In the genomic region with DNA sequence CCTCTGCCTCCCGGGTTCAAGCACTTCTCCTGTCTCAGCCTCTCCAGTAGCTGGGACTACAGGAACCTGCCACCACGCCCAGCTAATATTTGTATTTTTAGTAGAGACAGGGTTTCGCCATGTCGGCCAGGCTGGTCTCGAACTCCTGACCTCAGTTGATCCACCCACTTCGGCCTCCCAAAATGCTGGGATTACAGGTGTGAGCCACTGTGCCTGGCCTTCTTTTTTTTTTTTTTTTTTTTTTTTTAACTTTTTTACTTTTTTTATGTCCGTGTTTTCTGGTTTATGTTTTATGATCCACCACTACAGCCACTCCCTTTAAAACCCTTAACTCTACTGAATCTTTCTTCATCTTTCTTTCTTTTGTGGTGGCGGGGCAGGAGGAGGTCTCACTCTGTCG, we compare ENCODE assay signal across 7 cellular contexts. TPM values are rescaled to one million over a fixed set of nuclear protein-coding genes. Genes with fewer than 3 reads are reported as not detected.
DNase-seq lines count a peak whose midpoint lies in the region; ATAC-seq and TF ChIP-seq lines count a peak whose summit lies in the region.
"Not testable (repeated sequence)": the region's sequence is repeated elsewhere in the genome, so short reads cannot be mapped to it uniquely, and the experiment has no call there.

No MANE protein-coding gene starts in this region.

- DNase-seq in CD8-positive, alpha-beta memory T cell; PC-3; activated CD4-positive, alpha-beta T cell treated with anti-CD3 and anti-CD28 coated beads, Interleukin-2, amount 10 ng/mL, durations not matched to agents 7 days and 5 days; effector memory CD8-positive, alpha-beta T cell; naive B cell; progenitor cell of endocrine pancreas (ENCODE audit: low spot score, unreplicated experiment): not testable (repeated sequence)

- peaks cover 17% of the 10 kb centered on the region for H3K4me1 ChIP-seq in CD8-positive, alpha-beta memory T cell (ENCODE audit: insufficient read depth, low read length)
- peaks cover 33% of the 10 kb centered on the region for H3K4me1 ChIP-seq in PC-3 (ENCODE audit: insufficient read depth, low read length)

- H3K27ac Mint-ChIP-seq in CD8-positive, alpha-beta memory T cell, result peak overlapping the region in 7 of 8 donors; percentile 25 to 87 (median 56)
- peak overlapping the region; percentile 58 for H3K27ac Mint-ChIP-seq in activated CD4-positive, alpha-beta T cell treated with anti-CD3 and anti-CD28 coated beads, Interleukin-2, amount 10 ng/mL, durations not matched to agents 7 days and 5 days
- H3K27ac Mint-ChIP-seq in activated naive CD4-positive, alpha-beta T cell treated with anti-CD3 and anti-CD28 coated beads, Interleukin-2, amount 50 U/mL, for 24 hours, result peak overlapping the region; percentile 76
- H3K27ac Mint-ChIP-seq in effector memory CD8-positive, alpha-beta T cell; progenitor cell of endocrine pancreas: not testable (repeated sequence)
- peak overlapping the region in 3 of 6 donors; percentile 60 to 88 (median 88) for H3K27ac Mint-ChIP-seq in naive B cell

- H3K4me3 Mint-ChIP-seq in CD8-positive, alpha-beta memory T cell, result peak overlapping the region in 6 of 7 donors; percentile 43 to 98 (median 70)
- peak overlapping the region; percentile 47 for H3K4me3 Mint-ChIP-seq in activated CD4-positive, alpha-beta T cell treated with anti-CD3 and anti-CD28 coated beads, Interleukin-2, amount 10 ng/mL, durations not matched to agents 7 days and 5 days
- H3K4me3 Mint-ChIP-seq in activated naive CD4-positive, alpha-beta T cell treated with anti-CD3 and anti-CD28 coated beads, Interleukin-2, amount 50 U/mL, for 24 hours, result peak overlapping the region; percentile 88
- H3K4me3 Mint-ChIP-seq in effector memory CD8-positive, alpha-beta T cell, result peak overlapping the region; percentile 59 to 89
- H3K4me3 Mint-ChIP-seq in naive B cell (peak overlapping the region; percentile 42 to 91 (median 72)), progenitor cell of endocrine pancreas (ENCODE audit: low read depth) (peak overlapping the region; percentile 69)

- H3K36me3 ChIP-seq in CD8-positive, alpha-beta memory T cell (ENCODE audit: insufficient read depth, low read length); PC-3 (ENCODE audit: low read depth, low read length): not testable (repeated sequence)

- CTCF ChIA-PET in CD8-positive, alpha-beta memory T cell (lab: Charles Lee); PC-3 (lab: Charles Lee); activated CD4-positive, alpha-beta T cell treated with anti-CD3 and anti-CD28 coated beads, Interleukin-2, amount 10 ng/mL, durations not matched to agents 7 days and 5 days (lab: Charles Lee): not testable (repeated sequence)

- H4K20me1 ChIP-seq in PC-3 (ENCODE audit: low read length), result not testable (repeated sequence)

- not testable (repeated sequence) for H3K9me3 ChIP-seq in CD8-positive, alpha-beta memory T cell (ENCODE audit: low read length); PC-3 (ENCODE audit: low read length)

- H2AFZ ChIP-seq in PC-3 (ENCODE audit: low read length), result not testable (repeated sequence)

- not testable (repeated sequence) for H3K9me2 ChIP-seq in PC-3 (replicated peaks; ENCODE audit: low read length)

- peaks cover 9 to 46% (median 14%) of the 10 kb centered on the region in 3 donors for H3K36me3 Mint-ChIP-seq in CD8-positive, alpha-beta memory T cell
- H3K36me3 Mint-ChIP-seq in activated CD4-positive, alpha-beta T cell treated with anti-CD3 and anti-CD28 coated beads, Interleukin-2, amount 10 ng/mL, durations not matched to agents 7 days and 5 days (ENCODE audit: low read depth), result peaks cover 36% of the 10 kb centered on the region
- H3K36me3 Mint-ChIP-seq in activated naive CD4-positive, alpha-beta T cell treated with anti-CD3 and anti-CD28 coated beads, Interleukin-2, amount 50 U/mL, for 24 hours, result peaks cover 17% of the 10 kb centered on the region
- H3K36me3 Mint-ChIP-seq in effector memory CD8-positive, alpha-beta T cell (ENCODE audit: insufficient read depth), result peaks cover 25% of the 10 kb centered on the region
- H3K36me3 Mint-ChIP-seq in naive B cell, result peaks cover 10 to 16% of the 10 kb centered on the region in 2 donors
- H3K36me3 Mint-ChIP-seq in progenitor cell of endocrine pancreas (ENCODE audit: insufficient read depth), result peaks cover 19% of the 10 kb centered on the region

- POLR2A ChIA-PET in CD8-positive, alpha-beta memory T cell (lab: Charles Lee); PC-3 (lab: Charles Lee; ENCODE audit: unreplicated experiment): not testable (repeated sequence)
- POLR2A ChIA-PET in activated CD4-positive, alpha-beta T cell treated with anti-CD3 and anti-CD28 coated beads, Interleukin-2, amount 10 ng/mL, durations not matched to agents 7 days and 5 days (lab: Charles Lee), result interaction anchor here (0.5 kb wide), 1 partner anchor 78 kb away, joined by 6 read pairs; no protein-coding TSS in a partner anchor

- BruUV-seq in PC-3 (replicated peaks; lab: Mats Ljungman, UMichigan), result not testable (repeated sequence)

- H3K4me2 ChIP-seq in PC-3 (ENCODE audit: low read length), result peak overlapping the region; percentile 71; the same call in 1 of the 2 replicates

- H3K79me2 ChIP-seq in PC-3 (ENCODE audit: low read length), result peaks cover 52% of the 10 kb centered on the region

- not testable (repeated sequence) for H3K27me3 Mint-ChIP-seq in CD8-positive, alpha-beta memory T cell; activated CD4-positive, alpha-beta T cell treated with anti-CD3 and anti-CD28 coated beads, Interleukin-2, amount 10 ng/mL, durations not matched to agents 7 days and 5 days; activated naive CD4-positive, alpha-beta T cell treated with anti-CD3 and anti-CD28 coated beads, Interleukin-2, amount 50 U/mL, for 24 hours; effector memory CD8-positive, alpha-beta T cell; naive B cell; progenitor cell of endocrine pancreas

- H3K4me3 ChIP-seq in CD8-positive, alpha-beta memory T cell (ENCODE audit: low read length); PC-3 (ENCODE audit: low read length): not testable (repeated sequence)

- H3F3A ChIP-seq in PC-3 (ENCODE audit: low read length, unreplicated experiment), result not testable (repeated sequence)

- not testable (repeated sequence) for ATAC-seq in PC-3; effector memory CD8-positive, alpha-beta T cell (replicated peaks); naive B cell (ENCODE audit: low read depth in 2 of 2)

- H3K9me3 Mint-ChIP-seq in CD8-positive, alpha-beta memory T cell; activated CD4-positive, alpha-beta T cell treated with anti-CD3 and anti-CD28 coated beads, Interleukin-2, amount 10 ng/mL, durations not matched to agents 7 days and 5 days; activated naive CD4-positive, alpha-beta T cell treated with anti-CD3 and anti-CD28 coated beads, Interleukin-2, amount 50 U/mL, for 24 hours; effector memory CD8-positive, alpha-beta T cell; naive B cell; progenitor cell of endocrine pancreas (ENCODE audit: low read depth): not testable (repeated sequence)

- H3K4me1 Mint-ChIP-seq in CD8-positive, alpha-beta memory T cell, result peaks cover 47 to 65% (median 64%) of the 10 kb centered on the region in 3 donors
- H3K4me1 Mint-ChIP-seq in activated CD4-positive, alpha-beta T cell treated with anti-CD3 and anti-CD28 coated beads, Interleukin-2, amount 10 ng/mL, durations not matched to agents 7 days and 5 days, result peaks cover 36% of the 10 kb centered on the region
- H3K4me1 Mint-ChIP-seq in activated naive CD4-positive, alpha-beta T cell treated with anti-CD3 and anti-CD28 coated beads, Interleukin-2, amount 50 U/mL, for 24 hours, result peaks cover 55% of the 10 kb centered on the region
- H3K4me1 Mint-ChIP-seq in effector memory CD8-positive, alpha-beta T cell (ENCODE audit: low read depth in 2 of 2), result peaks cover 34 to 52% of the 10 kb centered on the region in 2 donors
- H3K4me1 Mint-ChIP-seq in naive B cell (peaks cover 25 to 46% (median 33%) of the 10 kb centered on the region in 3 donors), progenitor cell of endocrine pancreas (ENCODE audit: low read depth) (peaks cover 20% of the 10 kb centered on the region)

- intact Hi-C loops in PC-3 (cut with micrococcal nuclease), result loop anchor here (5.0 kb wide), 1 partner anchor 144 kb away; a partner anchor contains a TSS

- H3K27ac ChIP-seq in CD8-positive, alpha-beta memory T cell (ENCODE audit: low read depth, low read length); PC-3 (ENCODE audit: low read length): not testable (repeated sequence)

- TF ChIP-seq CTCF in PC-3 (conservative IDR thresholded peaks at IDR 0.05; ENCODE audit: low read depth, low read length); progenitor cell of endocrine pancreas (IDR thresholded peaks at IDR 0.05; ENCODE audit: unreplicated experiment): not testable (repeated sequence)

- not testable (repeated sequence) for H3K27me3 ChIP-seq in CD8-positive, alpha-beta memory T cell (ENCODE audit: insufficient read depth, low read length, poor library complexity, severe bottlenecking); PC-3 (ENCODE audit: low read length)

- H3K9ac ChIP-seq in PC-3 (ENCODE audit: low read length), result not testable (repeated sequence)

RNA-seq across cellular contexts. Expression of a gene that starts 2.0 kb away (rescaled TPM):
- 10 to 100 TPM; 40.8 to 44.8 TPM for total RNA-seq in CD8-positive, alpha-beta memory T cell
- polyA plus RNA-seq in CD8-positive, alpha-beta memory T cell, result 23.8 TPM
- 19.9 and 26.6 TPM in 2 replicates for total RNA-seq in PC-3 (2014; rRNA removed)
- 10 to 100 TPM; 24.3 to 29.1 TPM for total RNA-seq in activated CD4-positive, alpha-beta T cell treated with anti-CD3 and anti-CD28 coated beads, Interleukin-2, amount 10 ng/mL, durations not matched to agents 7 days and 5 days
- polyA plus RNA-seq in naive B cell (ENCODE audit: low read depth in 6 of 6), result 10 to 100 TPM; 28.8 to 55.4 (median 31.4) TPM
- total RNA-seq in progenitor cell of endocrine pancreas, result 30.8 TPM in 2 replicates

RNA-seq across cellular contexts. Expression of a gene that starts 47.4 kb away (rescaled TPM):
- 10 to 100 TPM; 49.6 to 51.2 TPM for total RNA-seq in CD8-positive, alpha-beta memory T cell
- 8.5 TPM for polyA plus RNA-seq in CD8-positive, alpha-beta memory T cell
- total RNA-seq in PC-3 (2014; rRNA removed) (22.1 and 27.8 TPM in 2 replicates), progenitor cell of endocrine pancreas (22.2 and 23.8 TPM in 2 replicates)
- 10 to 100 TPM; 40.0 to 42.6 TPM for total RNA-seq in activated CD4-positive, alpha-beta T cell treated with anti-CD3 and anti-CD28 coated beads, Interleukin-2, amount 10 ng/mL, durations not matched to agents 7 days and 5 days
- 10 to 100 TPM; 10.6 to 20.9 (median 14.8) TPM for polyA plus RNA-seq in naive B cell (ENCODE audit: low read depth in 6 of 6)
